ENCODE assay signal across 25 cellular contexts in genomic region chr18:22827741-22828140, GRCh38.
DNase-seq lines count a peak whose midpoint lies in the region; ATAC-seq, FAIRE-seq and TF ChIP-seq lines count a peak whose summit lies in the region.
"Had no signal": no experiment of that assay in that cellular context is flagged by ENCODE, and none has a peak within 500 bp of the region (broad histone marks: within the 10 kb centered on the region; RNA-seq: fewer than 3 reads in every experiment).

No MANE protein-coding gene starts in this region.

- H2AFZ ChIP-seq in K562 (ENCODE audit: low read depth, low read length) (no peak overlapping the region), mesenchymal stem cell (ENCODE audit: low read depth, low read length) (no peak overlapping the region)

- no peak overlapping the region for H3K9ac ChIP-seq in K562 (ENCODE audit: insufficient read depth in 1 of 2, low read depth in 2 of 2, low read length in 2 of 2)
- peak overlapping the region; percentile 35 for H3K9ac ChIP-seq in mesenchymal stem cell (ENCODE audit: low read length)
- H3K9ac ChIP-seq in colonic mucosa (ENCODE audit: low read depth in 2 of 2, low read length in 2 of 2): no peak overlapping the region
- H3K9ac ChIP-seq: BLaER1 had no signal

- H3K14ac ChIP-seq in mesenchymal stem cell (ENCODE audit: low read length in 2 of 2): no peak overlapping the region

- H3K9me3 ChIP-seq in K562 (replicated peaks; ENCODE audit: control insufficient read depth, insufficient read depth, low read depth, low read length) (no peaks in the 10 kb centered on the region), mesenchymal stem cell (ENCODE audit: control insufficient read depth, low read length) (no peaks in the 10 kb centered on the region), colonic mucosa (no peaks in the 10 kb centered on the region)
- H3K9me3 ChIP-seq: BLaER1, mucosa of descending colon, ovary had no signal

- no peak overlapping the region for H3K23ac ChIP-seq in mesenchymal stem cell (ENCODE audit: low read length in 2 of 2)

- no TSS peak for BruUV-seq in K562 (replicated peaks; lab: Mats Ljungman, UMichigan)

- no peak for TF ChIP-seq CTCF in K562 (IDR thresholded peaks at IDR 0.05 in 2 of 3, conservative IDR thresholded peaks at IDR 0.05 in 1 of 3; ENCODE audit: insufficient read depth in 2 of 3, low read depth in 1 of 3, low read length in 3 of 3)
- TF ChIP-seq CTCF in colonic mucosa (IDR thresholded peaks at IDR 0.05): no peak

- H3K9me1 ChIP-seq in K562 (ENCODE audit: control insufficient read depth, insufficient read depth, low read length): no peaks in the 10 kb centered on the region

- peak; percentile 22 for DNase-seq in ELR (ENCODE audit: low read depth)
- peak; percentile 28 for DNase-seq in M059J (ENCODE audit: low read depth)
- no peak for DNase-seq in K562 (ENCODE audit: extremely low read depth in 1 of 4, low spot score in 3 of 4)
- no peak for DNase-seq in mesenchymal stem cell
- DNase-seq in mucosa of gallbladder (ENCODE audit: low spot score): no peak
- no peak for DNase-seq in colonic mucosa
- DNase-seq in dedifferentiated amniotic fluid mesenchymal stem cell (ENCODE audit: extremely low spot score): no peak
- DNase-seq: activated CD4-positive, alpha-beta T cell treated with anti-CD3 and anti-CD28 coated beads for 4 hours; activated CD8-positive, alpha-beta memory T cell treated with anti-CD3 and anti-CD28 coated beads for 24 hours; activated naive CD8-positive, alpha-beta T cell treated with anti-CD3 and anti-CD28 coated beads, Interleukin-2, amount 50 U/mL, for 24 hours; cerebellar nuclear complex; glutamatergic neuron; islet precursor cell; MM.1S; mucosa of descending colon; NCI-H446 treated with DMSO at 0.1 percent for 48 hours; NCI-H82; ovary; Right ventricle myocardium superior; stimulated activated CD4-positive, alpha-beta T cell treated with anti-CD3 and anti-CD28 coated beads, Interleukin-2, amount 100 ng/mL, for 48 hours had no signal

- no peaks in the 10 kb centered on the region for H4K20me1 ChIP-seq in K562 (replicated peaks; ENCODE audit: control insufficient read depth, insufficient read depth, low read length)
- H4K20me1 ChIP-seq: BLaER1 had no signal

- H3K27me3 ChIP-seq in K562 (ENCODE audit: control insufficient read depth in 2 of 2, insufficient read depth in 2 of 2, low read length in 2 of 2) (no peaks in the 10 kb centered on the region), mesenchymal stem cell (ENCODE audit: control insufficient read depth in 1 of 2, insufficient read depth in 1 of 2, low read length in 2 of 2) (no peaks in the 10 kb centered on the region), colonic mucosa (no peaks in the 10 kb centered on the region)
- H3K27me3 ChIP-seq: BLaER1, ovary had no signal

- no peak overlapping the region for H3K4ac ChIP-seq in mesenchymal stem cell (ENCODE audit: low read depth in 1 of 2, low read length in 2 of 2)

- no peak overlapping the region for H3K18ac ChIP-seq in mesenchymal stem cell (ENCODE audit: low read depth in 1 of 2, low read length in 2 of 2)

- H3K27ac ChIP-seq in K562 (ENCODE audit: extremely low read depth, low read depth, low read length) (no peak overlapping the region), mesenchymal stem cell (ENCODE audit: low read length, poor library complexity, severe bottlenecking) (peak overlapping the region; percentile 29), colonic mucosa (no peak overlapping the region)
- H3K27ac ChIP-seq: BLaER1, ovary, VCaP had no signal

- no peak overlapping the region for H2BK15ac ChIP-seq in mesenchymal stem cell (ENCODE audit: low read depth, poor library complexity, severe bottlenecking)

- no peak for FAIRE-seq in K562 (lab: Jason Lieb, UNC)
- FAIRE-seq: endothelial cell of umbilical vein, GM12878 had no signal

- no peak overlapping the region for H2BK12ac ChIP-seq in mesenchymal stem cell (ENCODE audit: low read length in 2 of 2)

- H2AK5ac ChIP-seq in mesenchymal stem cell (ENCODE audit: low read length, severe bottlenecking): no peak overlapping the region

- intact Hi-C loops in K562 (cut with micrococcal nuclease) (no loop called here), colonic mucosa (cut with DNase I) (no loop called here)

- H3K36me3 ChIP-seq in K562 (ENCODE audit: control insufficient read depth, insufficient read depth, low read length) (no peaks in the 10 kb centered on the region), mesenchymal stem cell (ENCODE audit: control insufficient read depth in 1 of 2, insufficient read depth in 2 of 2, low read depth in 1 of 2, low read length in 2 of 2) (no peaks in the 10 kb centered on the region), colonic mucosa (no peaks in the 10 kb centered on the region)
- H3K36me3 ChIP-seq: BLaER1, ovary had no signal

- H3K79me2 ChIP-seq in K562 (ENCODE audit: control insufficient read depth, insufficient read depth, low read length): no peaks in the 10 kb centered on the region

- POLR2A ChIA-PET in K562 (lab: Yijun Ruan, JAX): no interaction called here

- H3K4me2 ChIP-seq in K562 (ENCODE audit: insufficient read depth, low read length): no peak overlapping the region
- H3K4me2 ChIP-seq in mesenchymal stem cell (ENCODE audit: low read length, poor library complexity, severe bottlenecking): no peak overlapping the region
- H3K4me2 ChIP-seq: BLaER1 had no signal

- H2BK120ac ChIP-seq in mesenchymal stem cell (ENCODE audit: low read depth, low read length): no peak overlapping the region

- H4K8ac ChIP-seq in mesenchymal stem cell (ENCODE audit: low read length): no peak overlapping the region

- no peak overlapping the region for H2BK5ac ChIP-seq in mesenchymal stem cell (ENCODE audit: low read depth, low read length, poor library complexity, severe bottlenecking)

- WGBS in K562 (ENCODE audit: insufficient coverage, low coverage, missing lambda C conversion rate): 0% methylated on average over 1 of the region's 1 CpG
- WGBS in mesenchymal stem cell: 80% methylated on average over 1 of the region's 1 CpG

- in situ Hi-C loops in K562 (cut with MboI): no loop called here

- ATAC-seq in K562 (no peak), GM19324 (IDR thresholded peaks at IDR 0.05; ENCODE audit: low FRiP score, unreplicated experiment) (no peak)
- ATAC-seq: activated naive CD8-positive, alpha-beta T cell treated with anti-CD3 and anti-CD28 coated beads, Interleukin-2, amount 50 U/mL, for 24 hours; GM12878; mucosa of descending colon had no signal

- H3K4me1 ChIP-seq in K562 (replicated peaks in 1 of 2; ENCODE audit: control insufficient read depth in 2 of 2, insufficient read depth in 2 of 2, low read length in 2 of 2) (no peaks in the 10 kb centered on the region), mesenchymal stem cell (ENCODE audit: control insufficient read depth, insufficient read depth, low read depth, low read length) (no peaks in the 10 kb centered on the region), colonic mucosa (no peaks in the 10 kb centered on the region)
- H3K4me1 ChIP-seq: BLaER1 had no signal

- no peak for TF ChIP-seq POLR2A in K562 (conservative IDR thresholded peaks at IDR 0.05)

- CTCF ChIA-PET in K562 (lab: Yijun Ruan, JAX; ENCODE audit: low intra/inter-chr PET ratio): no interaction called here

- no peak for TF ChIP-seq EP300 in K562 (IDR thresholded peaks at IDR 0.05; ENCODE audit: low read length)

- no peak overlapping the region for H4K91ac ChIP-seq in mesenchymal stem cell (ENCODE audit: low read length)

- H3K79me1 ChIP-seq in mesenchymal stem cell (replicated peaks; ENCODE audit: low read length, poor library complexity, severe bottlenecking): no peaks in the 10 kb centered on the region

- H3K4me3 ChIP-seq in K562: no peak overlapping the region
- no peak overlapping the region for H3K4me3 ChIP-seq in mesenchymal stem cell (ENCODE audit: insufficient read depth in 1 of 2, low read depth in 1 of 2, low read length in 2 of 2)
- H3K4me3 ChIP-seq in colonic mucosa: no peak overlapping the region
- H3K4me3 ChIP-seq: BLaER1, GM12878, mucosa of descending colon, ovary had no signal

- TF ChIP-seq RAD21 in K562 (CRISPR knock-in tag; conservative IDR thresholded peaks at IDR 0.05 in 1 of 2, IDR thresholded peaks at IDR 0.05 in 1 of 2): no peak

TF ChIP-seq in K562, 482 proteins besides CTCF, POLR2A, EP300 and RAD21:
- no peak for TF ChIP-seq NCOA6 (IDR thresholded peaks at IDR 0.05)
- TF ChIP-seq SPI1 (IDR thresholded peaks at IDR 0.05; ENCODE audit: borderline replicate concordance, low read depth, low read length): 0 out of 2 replicates have a peak, but pooled peaks have one; percentile 7
- no peak for TF ChIP-seq E2F5 (CRISPR knock-in tag; IDR thresholded peaks at IDR 0.05)

Comparison
In these comparisons a context has a peak if more than half of its experiments do, and no peak if none do; other contexts are left out.
1. DNase-seq: peak in ELR (single experiment) and M059J (single experiment); none in K562 (0 of 4), mesenchymal stem cell (single experiment), mucosa of gallbladder (single experiment), colonic mucosa (single experiment) and dedifferentiated amniotic fluid mesenchymal stem cell (single experiment).